In genomic region chr4:169567916-169568315, GRCh38 we compare ENCODE assay signal across 24 cellular contexts.
"Had no signal": no experiment of that assay in that cellular context is flagged by ENCODE, and none has a peak within 500 bp of the region (broad histone marks: within the 10 kb centered on the region; RNA-seq: fewer than 3 reads in every experiment).

No MANE protein-coding gene starts in this region.

- DNase-seq: colonic mucosa; effector CD8-positive, alpha-beta T cell; endodermal cell; head of caudate nucleus; kidney; left lung; mesenchymal stem cell; mucosa of descending colon; naive B cell; stimulated activated CD4-positive, alpha-beta T cell treated with anti-CD3 and anti-CD28 coated beads, Interleukin-12 subunit alpha, Interleukin-12 subunit beta, amount 100 ng/mL, for 4 hours; stimulated activated CD4-positive, alpha-beta T cell treated with anti-CD3 and anti-CD28 coated beads, Interleukin-1b, Interleukin-23, amount 100 ng/mL, for 48 hours; stimulated activated CD4-positive, alpha-beta T cell treated with anti-CD3 and anti-CD28 coated beads, Interleukin-4, amount 100 ng/mL, for 1 hour; stimulated activated CD8-positive, alpha-beta memory T cell treated with anti-CD3 and anti-CD28 coated beads, Interleukin-4, amount 100 ng/mL, for 48 hours; stimulated activated naive CD4-positive, alpha-beta T cell treated with Interleukin-2 at 50 U/mL for 16 hours; stomach; testis; tibial artery had no signal

- H3K4me2 ChIP-seq: smooth muscle cell had no signal

- H3K4me3 ChIP-seq: colonic mucosa, left lung, mucosa of descending colon, smooth muscle cell, stomach, testis, tibial artery had no signal

- H3K79me2 ChIP-seq: parathyroid adenoma had no signal

- H3K9me3 ChIP-seq: colonic mucosa, left lung, mucosa of descending colon, neutrophil, stomach, testis, tibial artery had no signal

- H3K4me1 ChIP-seq: colonic mucosa, parathyroid adenoma, testis had no signal

- H3K27ac ChIP-seq: colonic mucosa, epithelial cell of prostate, left lung, neutrophil, parathyroid adenoma, stomach, testis, tibial artery had no signal

- FAIRE-seq: kidney had no signal

- H3K9ac ChIP-seq: parathyroid adenoma had no signal

- ATAC-seq: esophagus mucosa; left lung; mucosa of descending colon; natural killer cell treated with Interleukin-12 subunit alpha and Interleukin-12 subunit beta and Interleukin-15 and Interleukin-18, amount 100 ng/mL, for 72 hours; sciatic nerve had no signal

- H2AFZ ChIP-seq: parathyroid adenoma had no signal

- H3K36me3 ChIP-seq: colonic mucosa, neutrophil had no signal

- H3K27me3 ChIP-seq: colonic mucosa, left lung, neutrophil, stomach, testis, tibial artery had no signal
